ENCODE assay signal across 7 cellular contexts in the genomic region with DNA sequence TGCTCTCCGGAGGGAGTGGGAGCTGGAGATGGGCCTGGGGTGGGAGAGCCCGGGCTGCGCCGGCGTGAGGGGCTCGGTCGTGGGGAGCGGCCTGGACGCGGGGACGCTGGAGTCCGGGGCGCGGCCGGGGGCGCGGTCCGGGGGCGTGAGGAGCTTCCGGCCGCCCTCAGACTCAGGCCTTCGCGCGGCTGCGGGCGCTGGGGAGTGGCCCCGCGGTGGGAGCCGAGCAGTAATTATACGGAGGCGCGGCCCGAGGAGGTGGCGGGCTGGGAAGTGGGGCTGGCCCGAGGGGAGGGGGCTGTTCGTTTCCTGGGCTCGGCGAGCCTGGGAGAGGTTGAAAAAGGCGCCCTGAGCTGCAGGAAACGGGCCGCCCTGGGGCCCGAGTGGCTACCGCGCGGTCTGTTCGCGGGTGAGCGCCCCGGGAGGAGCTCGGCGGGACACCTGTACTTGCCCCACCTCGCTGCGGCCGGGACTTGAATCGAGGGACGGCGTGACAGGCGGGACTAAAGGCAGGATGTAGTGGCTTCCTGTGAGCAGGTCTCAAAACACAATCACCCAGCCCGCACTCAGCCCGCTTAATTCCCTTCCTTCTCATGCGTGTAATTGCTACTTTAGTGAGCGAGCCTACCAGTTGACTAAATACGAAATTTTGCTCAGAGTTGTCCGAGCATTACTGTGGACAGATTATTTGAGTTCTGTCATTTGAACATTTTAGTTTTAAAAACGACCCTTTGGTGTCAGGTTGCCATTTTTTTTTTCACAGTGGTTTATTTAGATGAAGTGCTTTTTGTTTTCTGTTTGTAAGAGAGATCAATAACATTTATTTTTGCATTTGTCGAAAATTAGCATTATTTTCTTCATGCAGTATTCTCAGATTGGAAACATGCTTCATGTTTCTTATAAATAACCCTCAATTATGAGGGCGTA.
A peak's percentile ranks its signal among the peaks of the same experiment; 100 is the strongest.
DNase-seq lines count a peak whose midpoint lies in the region; ATAC-seq lines count a peak whose summit lies in the region.

No MANE protein-coding gene starts in this region.

- H3K4me3 ChIP-seq in iPS DF 6.9 (ENCODE audit: low read length) (peak overlapping the region; percentile 56), skeletal muscle cell (ENCODE audit: low read depth, low read length) (peak overlapping the region; percentile 74)

- no peaks in the 10 kb centered on the region; the same call in 1 of the 2 replicates for H3K4me1 ChIP-seq in iPS DF 6.9 (ENCODE audit: control insufficient read depth, insufficient read depth, low read length)

- ATAC-seq in GM18517 (IDR thresholded peaks at IDR 0.05; ENCODE audit: unreplicated experiment) (peak; percentile 80), HG02970 (IDR thresholded peaks at IDR 0.05; ENCODE audit: low FRiP score, unreplicated experiment) (peak; percentile 65)

- no CpG with 5 or more reads among the region's 67 CpGs for WGBS in iPS DF 6.9 (ENCODE audit: insufficient coverage, insufficient read length)

- no peak overlapping the region for H3K27ac ChIP-seq in iPS DF 6.9 (ENCODE audit: low read length)

- no peaks in the 10 kb centered on the region for H3K27me3 ChIP-seq in iPS DF 6.9 (ENCODE audit: control insufficient read depth, insufficient read depth, low read length)

- no peaks in the 10 kb centered on the region for H3K9me3 ChIP-seq in iPS DF 6.9 (ENCODE audit: control insufficient read depth, insufficient read depth, low read length)

- no peaks in the 10 kb centered on the region for H3K36me3 ChIP-seq in iPS DF 6.9 (ENCODE audit: control insufficient read depth, insufficient read depth, low read length)

- peak; percentile 53 to 62 for DNase-seq in NCI-H1930 (lab: John Stamatoyannopoulos, UW)
- DNase-seq in T-helper 9 cell, result peak; percentile 80
- peak; percentile 84 for DNase-seq in astrocyte of the hippocampus (ENCODE audit: low read depth, low spot score)
- DNase-seq in iPS DF 6.9 (ENCODE audit: low read depth, low spot score), result no peak
- DNase-seq in skeletal muscle cell (ENCODE audit: low read depth), result no peak

Comparison
In these comparisons a context has a peak if more than half of its experiments do, and no peak if none do; other contexts are left out.
1. DNase-seq: peak in NCI-H1930 (2 of 2), T-helper 9 cell (single experiment) and astrocyte of the hippocampus (single experiment); none in iPS DF 6.9 (single experiment) and skeletal muscle cell (single experiment).